Comparison of ENCODE assay signal across 1 cellular context in genomic region chr1:224356685-224357625, GRCh38.
A peak's percentile ranks its signal among the peaks of the same experiment; 100 is the strongest.
TF ChIP-seq lines count a peak whose summit lies in the region.

TSS of gene CNIH4 (plus strand) at chr1:224356879. CDS start at chr1:224356925, 46 bp downstream.

TF ChIP-seq in HCT116, 20 proteins besides CTCF, POLR2A, EP300 and RAD21 (continued from another document):
- peak; percentile 83 for TF ChIP-seq YY1 (IDR thresholded peaks at IDR 0.05; ENCODE audit: extremely low read depth, insufficient replicate concordance, low read depth, low read length)
- TF ChIP-seq EZH2phosphoT487 (IDR thresholded peaks at IDR 0.05; ENCODE audit: borderline replicate concordance), result no peak
- TF ChIP-seq CBX3 (IDR thresholded peaks at IDR 0.05; ENCODE audit: low read depth), result peak; percentile 14; the same call in 1 of the 2 replicates
- TF ChIP-seq SP1 (IDR thresholded peaks at IDR 0.05; ENCODE audit: low read depth), result peak; percentile 74
- peak; percentile 96 for TF ChIP-seq POLR2AphosphoS5 (IDR thresholded peaks at IDR 0.05; ENCODE audit: low read depth, low read length)
TF ChIP-seq in HCT116: peak in this region for 10.
